8 cellular contexts compared by ENCODE assay signal in genomic region chr19:10424011-10424637, GRCh38. TPM values are rescaled to one million over a fixed set of nuclear protein-coding genes. Genes with fewer than 3 reads are reported as not detected.
DNase-seq lines count a peak whose midpoint lies in the region; ATAC-seq and TF ChIP-seq lines count a peak whose summit lies in the region.

No MANE protein-coding gene starts in this region.

- H3K4me1 Mint-ChIP-seq in activated naive CD4-positive, alpha-beta T cell treated with anti-CD3 and anti-CD28 coated beads, Interleukin-2, amount 10 ng/mL, durations not matched to agents 7 days and 5 days: peaks cover 88% of the 10 kb centered on the region
- peaks cover 18% of the 10 kb centered on the region for H3K4me1 Mint-ChIP-seq in glutamatergic neuron (ENCODE audit: low read depth, unreplicated experiment)

- 6% methylated on average over 38 of the region's 38 CpGs for WGBS in HUES64

- no peaks in the 10 kb centered on the region for H3K36me3 ChIP-seq in HUES64 (ENCODE audit: insufficient read depth, low read length)

- no peak overlapping the region; the same call in 1 of the 2 replicates for H3K9ac ChIP-seq in HUES64 (ENCODE audit: low read depth, low read length)

- no peak overlapping the region for H3K27ac ChIP-seq in HUES64 (ENCODE audit: low read depth, low read length)

- ATAC-seq in HG03521 (IDR thresholded peaks at IDR 0.05; ENCODE audit: unreplicated experiment) (no peak), HG03432 (IDR thresholded peaks at IDR 0.05; ENCODE audit: unreplicated experiment) (no peak)

- H3K4me3 ChIP-seq in HUES64 (ENCODE audit: low read length): peak overlapping the region; percentile 47

- no peaks in the 10 kb centered on the region for H3K9me3 ChIP-seq in HUES64 (ENCODE audit: insufficient read depth, low read depth, low read length)

- peak; percentile 97 for TF ChIP-seq CTCF in glutamatergic neuron (IDR thresholded peaks at IDR 0.05; ENCODE audit: partially characterized antibody, unreplicated experiment)

- H3K27me3 Mint-ChIP-seq in activated naive CD4-positive, alpha-beta T cell treated with anti-CD3 and anti-CD28 coated beads, Interleukin-2, amount 10 ng/mL, durations not matched to agents 7 days and 5 days: peaks cover 89% of the 10 kb centered on the region
- peaks cover 32% of the 10 kb centered on the region for H3K27me3 Mint-ChIP-seq in glutamatergic neuron (ENCODE audit: unreplicated experiment)

- H3K9me3 Mint-ChIP-seq in activated naive CD4-positive, alpha-beta T cell treated with anti-CD3 and anti-CD28 coated beads, Interleukin-2, amount 10 ng/mL, durations not matched to agents 7 days and 5 days: no peaks in the 10 kb centered on the region
- H3K9me3 Mint-ChIP-seq in glutamatergic neuron (ENCODE audit: unreplicated experiment): peaks cover 9% of the 10 kb centered on the region

- DNase-seq in Daoy (ENCODE audit: low read depth) (peak; percentile 91), RPMI8226 (peak; percentile 83), glutamatergic neuron (peak; percentile 95), occipital lobe (lab: John Stamatoyannopoulos, UW) (peak; percentile 53)
- DNase-seq in activated naive CD4-positive, alpha-beta T cell treated with anti-CD3 and anti-CD28 coated beads, Interleukin-2, amount 10 ng/mL, durations not matched to agents 7 days and 5 days: peak; percentile 81

- H3K4me3 Mint-ChIP-seq in activated naive CD4-positive, alpha-beta T cell treated with anti-CD3 and anti-CD28 coated beads, Interleukin-2, amount 10 ng/mL, durations not matched to agents 7 days and 5 days: peak overlapping the region; percentile 71
- no peak overlapping the region for H3K4me3 Mint-ChIP-seq in glutamatergic neuron (ENCODE audit: unreplicated experiment)

- H3K36me3 Mint-ChIP-seq in activated naive CD4-positive, alpha-beta T cell treated with anti-CD3 and anti-CD28 coated beads, Interleukin-2, amount 10 ng/mL, durations not matched to agents 7 days and 5 days: peaks cover 21% of the 10 kb centered on the region
- no peaks in the 10 kb centered on the region for H3K36me3 Mint-ChIP-seq in glutamatergic neuron (ENCODE audit: unreplicated experiment)

- CTCF ChIA-PET in activated naive CD4-positive, alpha-beta T cell treated with anti-CD3 and anti-CD28 coated beads, Interleukin-2, amount 10 ng/mL, durations not matched to agents 7 days and 5 days (lab: Charles Lee): interaction anchor here (0.6 to 16.2 kb wide), 6 partner anchors 11 to 174 kb away, joined by 3 to 382 read pairs (median 12); partner anchors contain the start of gene CDC37

- peaks cover 97% of the 10 kb centered on the region for H3K27me3 ChIP-seq in HUES64 (ENCODE audit: insufficient read depth, low read length)

- peak overlapping the region; percentile 73 for H3K27ac Mint-ChIP-seq in activated naive CD4-positive, alpha-beta T cell treated with anti-CD3 and anti-CD28 coated beads, Interleukin-2, amount 10 ng/mL, durations not matched to agents 7 days and 5 days
- H3K27ac Mint-ChIP-seq in glutamatergic neuron (ENCODE audit: unreplicated experiment): no peak overlapping the region

- H3K4me1 ChIP-seq in HUES64 (ENCODE audit: insufficient read depth, low read length): no peaks in the 10 kb centered on the region

RNA-seq across cellular contexts. Expression of gene PDE4A, which starts 3.8 kb away (rescaled TPM):
- total RNA-seq in Daoy (2014; rRNA removed; shearing (Covaris generic)): 0.69 and 2.3 TPM in 2 replicates
- polyA plus RNA-seq in HUES64 (2013, experiment 1 of 2): 1.7 TPM
- 2.5 TPM for polyA plus RNA-seq in HUES64 (2013, experiment 2 of 2)
- total RNA-seq in glutamatergic neuron (ENCODE audit: unreplicated experiment) (5.7 TPM), occipital lobe (5.6 TPM)

RNA-seq across cellular contexts. Expression of gene CDC37, which starts 20.8 kb away (rescaled TPM):
- total RNA-seq in Daoy (2014; rRNA removed; shearing (Covaris generic)): 361 and 401 TPM in 2 replicates
- 160 TPM for polyA plus RNA-seq in HUES64 (2013, experiment 1 of 2)
- 142 TPM for polyA plus RNA-seq in HUES64 (2013, experiment 2 of 2)
- total RNA-seq in glutamatergic neuron (ENCODE audit: unreplicated experiment) (128 TPM), occipital lobe (43.7 TPM)

RNA-seq across cellular contexts. Expression of gene TYK2, which starts 43.8 kb away (rescaled TPM):
- 39.2 and 46.6 TPM in 2 replicates for total RNA-seq in Daoy (2014; rRNA removed; shearing (Covaris generic))
- 27.7 TPM for polyA plus RNA-seq in HUES64 (2013, experiment 1 of 2)
- polyA plus RNA-seq in HUES64 (2013, experiment 2 of 2): 24.0 TPM
- total RNA-seq in glutamatergic neuron (ENCODE audit: unreplicated experiment) (90.4 TPM), occipital lobe (26.5 TPM)
